In the genomic region with DNA sequence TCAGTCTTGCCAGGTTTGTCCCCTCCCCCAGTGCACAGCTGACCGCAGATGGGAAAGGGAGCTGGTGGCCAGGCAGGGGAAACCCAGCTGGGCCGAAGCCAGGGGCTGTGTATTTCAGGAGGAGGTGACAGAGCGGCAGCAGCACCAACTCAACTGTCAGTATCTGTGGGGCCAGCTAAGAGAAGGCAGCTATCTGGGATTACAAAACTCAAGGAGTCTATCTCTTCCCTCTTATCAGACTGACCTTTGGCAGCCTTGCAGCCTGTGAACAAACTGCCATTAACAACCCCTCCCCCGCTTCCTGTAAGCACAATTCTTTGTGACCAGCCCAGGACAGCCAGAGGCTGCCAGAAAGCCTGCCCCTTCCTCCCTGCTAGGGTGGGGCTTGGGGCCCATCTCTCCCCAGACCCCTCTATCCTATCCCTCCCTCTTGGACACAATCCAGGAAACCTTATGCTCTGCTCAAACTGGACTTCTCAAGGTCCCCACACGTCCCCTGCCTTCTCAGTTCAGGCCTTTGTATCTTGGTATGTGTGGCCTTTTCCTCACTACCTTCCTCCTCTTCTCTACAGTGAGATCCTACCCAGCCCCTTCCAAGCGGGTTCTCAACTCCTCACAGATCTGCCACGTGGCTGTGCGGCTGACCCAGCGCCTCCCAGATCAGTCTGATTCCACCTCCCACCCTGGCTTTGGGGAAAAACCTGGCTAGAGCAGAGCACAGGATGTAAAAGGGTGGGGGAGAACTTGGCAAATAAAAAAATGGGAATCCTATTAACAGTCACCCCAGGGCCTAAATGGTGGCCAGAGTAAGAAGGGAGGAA, we compare ENCODE assay signal across 7 cellular contexts. TPM values are rescaled to one million over a fixed set of nuclear protein-coding genes. Genes with fewer than 3 reads are reported as not detected.
A peak's percentile ranks its signal among the peaks of the same experiment; 100 is the strongest.
DNase-seq lines count a peak whose midpoint lies in the region; ATAC-seq and TF ChIP-seq lines count a peak whose summit lies in the region.

No MANE protein-coding gene starts in this region.

- TF ChIP-seq POLR2A in prostate gland (IDR thresholded peaks at IDR 0.05): no peak

- H3K9me3 ChIP-seq in prostate gland: no peaks in the 10 kb centered on the region

- POLR2A ChIA-PET in GM10248 (lab: Yijun Ruan, JAX): interaction anchor here (0.9 to 1.0 kb wide), 2 partner anchors 9 to 12 kb away, joined by 3 to 6 read pairs; no protein-coding TSS in a partner anchor

- H3K27me3 ChIP-seq in prostate gland (replicated peaks; ENCODE audit: insufficient read depth): no peaks in the 10 kb centered on the region

- peak; percentile 68 for DNase-seq in GM10248 (ENCODE audit: extremely low spot score)
- DNase-seq in amniotic stem cell (lab: John Stamatoyannopoulos, UW): peak; percentile 88
- peak; percentile 98 for DNase-seq in left ventricle myocardium superior
- DNase-seq in prostate gland (ENCODE audit: low spot score): peak; percentile 44

- CTCF ChIA-PET in GM10248 (lab: Yijun Ruan, JAX): interaction anchor here (0.9 to 1.5 kb wide), 4 partner anchors 11 to 42 kb away, joined by 3 to 5 read pairs (median 4); no protein-coding TSS in a partner anchor

- TF ChIP-seq CTCF in GM10248 (IDR thresholded peaks at IDR 0.05; ENCODE audit: control extremely low read depth, extremely low read depth, low read depth, missing control alignments) (no peak), prostate gland (IDR thresholded peaks at IDR 0.05) (no peak)

- H3K27ac ChIP-seq in prostate gland: peak overlapping the region in 1 of 2 donors; percentile 6

- peak; percentile 29 for ATAC-seq in HG03039 (IDR thresholded peaks at IDR 0.05; ENCODE audit: unreplicated experiment)
- ATAC-seq in left ventricle myocardium superior: peak; percentile 92
- ATAC-seq in HG03095 (IDR thresholded peaks at IDR 0.05; ENCODE audit: unreplicated experiment): no peak

- no peaks in the 10 kb centered on the region for H3K36me3 ChIP-seq in prostate gland

- H3K4me3 ChIP-seq in prostate gland: no peak overlapping the region

- 20% methylated on average over 9 of the region's 9 CpGs for whole genome bisulfite sequencing in prostate gland

- H3K4me1 ChIP-seq in prostate gland (replicated peaks): peaks cover 3% of the 10 kb centered on the region

- intact Hi-C loops in left ventricle myocardium superior (cut with micrococcal nuclease) (no loop called here), prostate gland (cut with DNase I) (no loop called here)

TF ChIP-seq in PFSK-1, 5 proteins besides CTCF, POLR2A, EP300 and RAD21:
- TF ChIP-seq, protein P1, sequence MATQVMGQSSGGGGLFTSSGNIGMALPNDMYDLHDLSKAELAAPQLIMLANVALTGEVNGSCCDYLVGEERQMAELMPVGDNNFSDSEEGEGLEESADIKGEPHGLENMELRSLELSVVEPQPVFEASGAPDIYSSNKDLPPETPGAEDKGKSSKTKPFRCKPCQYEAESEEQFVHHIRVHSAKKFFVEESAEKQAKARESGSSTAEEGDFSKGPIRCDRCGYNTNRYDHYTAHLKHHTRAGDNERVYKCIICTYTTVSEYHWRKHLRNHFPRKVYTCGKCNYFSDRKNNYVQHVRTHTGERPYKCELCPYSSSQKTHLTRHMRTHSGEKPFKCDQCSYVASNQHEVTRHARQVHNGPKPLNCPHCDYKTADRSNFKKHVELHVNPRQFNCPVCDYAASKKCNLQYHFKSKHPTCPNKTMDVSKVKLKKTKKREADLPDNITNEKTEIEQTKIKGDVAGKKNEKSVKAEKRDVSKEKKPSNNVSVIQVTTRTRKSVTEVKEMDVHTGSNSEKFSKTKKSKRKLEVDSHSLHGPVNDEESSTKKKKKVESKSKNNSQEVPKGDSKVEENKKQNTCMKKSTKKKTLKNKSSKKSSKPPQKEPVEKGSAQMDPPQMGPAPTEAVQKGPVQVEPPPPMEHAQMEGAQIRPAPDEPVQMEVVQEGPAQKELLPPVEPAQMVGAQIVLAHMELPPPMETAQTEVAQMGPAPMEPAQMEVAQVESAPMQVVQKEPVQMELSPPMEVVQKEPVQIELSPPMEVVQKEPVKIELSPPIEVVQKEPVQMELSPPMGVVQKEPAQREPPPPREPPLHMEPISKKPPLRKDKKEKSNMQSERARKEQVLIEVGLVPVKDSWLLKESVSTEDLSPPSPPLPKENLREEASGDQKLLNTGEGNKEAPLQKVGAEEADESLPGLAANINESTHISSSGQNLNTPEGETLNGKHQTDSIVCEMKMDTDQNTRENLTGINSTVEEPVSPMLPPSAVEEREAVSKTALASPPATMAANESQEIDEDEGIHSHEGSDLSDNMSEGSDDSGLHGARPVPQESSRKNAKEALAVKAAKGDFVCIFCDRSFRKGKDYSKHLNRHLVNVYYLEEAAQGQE (IDR thresholded peaks at IDR 0.05; ENCODE audit: insufficient read depth in 1 of 2, low read depth in 2 of 2, low read length in 2 of 2): peak in 1 of 2 experiments; percentile 56; a peak in 1 of 4 replicates
- TF ChIP-seq SIN3A (IDR thresholded peaks at IDR 0.05; ENCODE audit: borderline replicate concordance, insufficient read depth, low read length): peak; percentile 90; the same call in 1 of the 2 replicates
- peak; percentile 32; the same call in 1 of the 2 replicates for TF ChIP-seq POLR2AphosphoS5 (IDR thresholded peaks at IDR 0.05; ENCODE audit: low read depth, low read length)
- TF ChIP-seq FOXP2 (optimal IDR thresholded peaks at IDR 0.05; ENCODE audit: borderline replicate concordance, extremely low read depth, extremely low read length, insufficient read depth): peak; percentile 80
- TF ChIP-seq TAF1 (IDR thresholded peaks at IDR 0.05; ENCODE audit: borderline replicate concordance, insufficient read depth, low read length): 0 out of 2 replicates have a peak, but pooled peaks have one; percentile 22

RNA-seq across cellular contexts. Expression of a gene that starts 10.5 kb away (rescaled TPM):
- 28.4 TPM for polyA plus RNA-seq in PFSK-1 (2012; ENCODE audit: insufficient read length, low read depth)
- 19.0 TPM for total RNA-seq in left ventricle myocardium superior
- 10 to 100 TPM in 1 of 2 donors, 1 to 10 TPM in 1; 8.7 to 54.5 TPM for total RNA-seq in prostate gland

RNA-seq across cellular contexts. Expression of a gene that starts 26.0 kb away (rescaled TPM):
- polyA plus RNA-seq in PFSK-1 (2012; ENCODE audit: insufficient read length, low read depth): 7.4 TPM
- 8.2 TPM for total RNA-seq in left ventricle myocardium superior
- total RNA-seq in prostate gland: 10 to 100 TPM; 23.0 to 33.1 TPM

Comparison
In these comparisons a context has a peak if more than half of its experiments do, and no peak if none do; other contexts are left out.
1. DNase-seq: peak in every context shown above with its lines; median percentile 98 in left ventricle myocardium superior; 88 in amniotic stem cell; 68 in GM10248; 44 in prostate gland.